In genomic region chr3:21433751-21434150, GRCh38 we compare ENCODE assay signal across 32 cellular contexts.
"Had no signal": no experiment of that assay in that cellular context is flagged by ENCODE, and none has a peak within 500 bp of the region (broad histone marks: within the 10 kb centered on the region; RNA-seq: fewer than 3 reads in every experiment).

No MANE protein-coding gene starts in this region.

- DNase-seq: activated B cell treated with CpG ODN at 0.5 μM for 24 hours; activated CD4-positive, alpha-beta memory T cell treated with anti-CD3 and anti-CD28 coated beads for 36 hours; activated CD4-positive, alpha-beta T cell treated with anti-CD3 and anti-CD28 coated beads for 4 hours; activated CD4-positive, alpha-beta T cell treated with anti-CD3 and anti-CD28 coated beads, Interleukin-2, amount 10 ng/mL, durations not matched to agents 24 days and 14 days; activated CD4-positive, alpha-beta T cell treated with anti-CD3 and anti-CD28 coated beads, Interleukin-2, amount 50 U/mL, for 1 hour; activated CD4-positive, alpha-beta T cell treated with anti-CD3 and anti-CD28 coated beads, Interleukin-2, amount 50 U/mL, for 4 hours; activated CD4-positive, CD25-positive, alpha-beta regulatory T cell treated with anti-CD3 and anti-CD28 coated beads, Interleukin-2, amount 50 U/mL, for 72 hours; activated CD8-positive, alpha-beta memory T cell treated with anti-CD3 and anti-CD28 coated beads, Interleukin-2, amount 50 U/mL, for 4 hours; activated CD8-positive, alpha-beta T cell treated with anti-CD3 and anti-CD28 coated beads for 36 hours; activated effector memory CD4-positive, alpha-beta T cell treated with anti-CD3 and anti-CD28 coated beads, Interleukin-2, amount 50 U/mL, for 16 hours; activated gamma-delta T cell treated with Interleukin-2 at 50 U/mL for 16 hours; activated naive CD4-positive, alpha-beta T cell; activated naive CD4-positive, alpha-beta T cell treated with anti-CD3 and anti-CD28 coated beads for 36 hours; activated naive CD4-positive, alpha-beta T cell treated with anti-CD3 and anti-CD28 coated beads, Interleukin-2, amount 50 U/mL, for 16 hours; activated naive CD8-positive, alpha-beta T cell treated with anti-CD3 and anti-CD28 coated beads for 36 hours; activated T-cell treated with anti-CD3 and anti-CD28 coated beads for 4 hours; activated T-cell treated with anti-CD3 and anti-CD28 coated beads, Interleukin-2, amount 50 U/mL, for 1 hour; activated T-cell treated with anti-CD3 and anti-CD28 coated beads, Interleukin-2, amount 50 U/mL, for 4 hours; activated T-cell treated with anti-CD3 and anti-CD28 coated beads, Interleukin-2, amount 50 U/mL, for 72 hours; adrenal gland; amniotic stem cell; aorta; caudate nucleus; cerebellar nuclear complex; T-helper 1 cell; T-helper 2 cell; T-helper 9 cell had no signal

- ATAC-seq: activated CD8-positive, alpha-beta T cell treated with anti-CD3 and anti-CD28 coated beads for 36 hours; activated naive CD4-positive, alpha-beta T cell treated with anti-CD3 and anti-CD28 coated beads, Interleukin-2, amount 50 U/mL, for 72 hours; activated T-cell treated with anti-CD3 and anti-CD28 coated beads, Interleukin-2, amount 50 U/mL, for 4 hours; activated T-cell treated with anti-CD3 and anti-CD28 coated beads, Interleukin-2, amount 50 U/mL, for 72 hours; activated T-helper 17 cell treated with anti-CD3 and anti-CD28 coated beads, Interleukin-2, amount 50 U/mL, for 72 hours had no signal

- FAIRE-seq: bronchial epithelial cell, TTC549 had no signal

- H3K4me3 ChIP-seq: adrenal gland, cardiac muscle cell had no signal
